24 cellular contexts compared by ENCODE assay signal in genomic region chr14:81447018-81447770, GRCh38. TPM values are rescaled to one million over a fixed set of nuclear protein-coding genes. Genes with fewer than 3 reads are reported as not detected.
"Had no signal": no experiment of that assay in that cellular context is flagged by ENCODE, and none has a peak within 500 bp of the region (broad histone marks: within the 10 kb centered on the region; RNA-seq: fewer than 3 reads in every experiment).

No MANE protein-coding gene starts in this region.

- H3K27ac Mint-ChIP-seq: activated naive CD4-positive, alpha-beta T cell treated with anti-CD3 and anti-CD28 coated beads, Interleukin-2, amount 50 U/mL, for 72 hours; activated T-helper 1 cell treated with anti-CD3 and anti-CD28 coated beads, Interleukin-12 subunit alpha, Interleukin-12 subunit beta, Interleukin-2, Interleukin-4 antibody, amounts not matched to agents 30 ng/mL and 10 ng/mL and 1 ng/mL, durations not matched to agents 14 hours and 24 hours and 36 hours; dendritic cell treated with granulocyte-macrophage colony-stimulating factor and Interleukin-4, amounts not matched to agents 40 ng/mL and 50 ng/mL, for 4 days; memory B cell had no signal

- H3K9me3 Mint-ChIP-seq: activated naive CD4-positive, alpha-beta T cell treated with anti-CD3 and anti-CD28 coated beads, Interleukin-2, amount 50 U/mL, for 72 hours; activated T-helper 1 cell treated with anti-CD3 and anti-CD28 coated beads, Interleukin-12 subunit alpha, Interleukin-12 subunit beta, Interleukin-2, Interleukin-4 antibody, amounts not matched to agents 30 ng/mL and 10 ng/mL and 1 ng/mL, durations not matched to agents 14 hours and 24 hours and 36 hours; dendritic cell treated with granulocyte-macrophage colony-stimulating factor and Interleukin-4, amounts not matched to agents 40 ng/mL and 50 ng/mL, for 4 days; naive thymus-derived CD8-positive, alpha-beta T cell had no signal

- H3K27me3 ChIP-seq: adrenal gland, ovary, tibial nerve, vagina had no signal

- H3K4me1 Mint-ChIP-seq: memory B cell; naive thymus-derived CD8-positive, alpha-beta T cell had no signal

- H3K36me3 Mint-ChIP-seq: activated naive CD4-positive, alpha-beta T cell treated with anti-CD3 and anti-CD28 coated beads, Interleukin-2, amount 50 U/mL, for 72 hours; memory B cell had no signal

- H3K4me3 Mint-ChIP-seq: activated T-helper 1 cell treated with anti-CD3 and anti-CD28 coated beads, Interleukin-12 subunit alpha, Interleukin-12 subunit beta, Interleukin-2, Interleukin-4 antibody, amounts not matched to agents 30 ng/mL and 10 ng/mL and 1 ng/mL, durations not matched to agents 14 hours and 24 hours and 36 hours; dendritic cell treated with granulocyte-macrophage colony-stimulating factor and Interleukin-4, amounts not matched to agents 40 ng/mL and 50 ng/mL, for 4 days; memory B cell; naive thymus-derived CD8-positive, alpha-beta T cell had no signal

- H3K4me1 ChIP-seq: adrenal gland had no signal

- H3K4me3 ChIP-seq: adrenal gland, esophagus muscularis mucosa, heart left ventricle, ovary, tibial nerve, vagina had no signal

- ATAC-seq: activated naive CD4-positive, alpha-beta T cell treated with anti-CD3 and anti-CD28 coated beads, Interleukin-2, amount 50 U/mL, for 72 hours; heart left ventricle; naive thymus-derived CD8-positive, alpha-beta T cell; sciatic nerve; stimulated activated naive CD8-positive, alpha-beta T cell treated with anti-CD3 and anti-CD28 coated beads, Interleukin-15, Interleukin-2, amounts not matched to agents 100 U/mL and 50 U/mL, for 24 hours had no signal

- H3K9me3 ChIP-seq: adrenal gland, esophagus muscularis mucosa, heart left ventricle, ovary, tibial nerve, vagina had no signal

- DNase-seq: activated CD4-positive, alpha-beta T cell treated with anti-CD3 and anti-CD28 coated beads for 1 hour; activated CD4-positive, alpha-beta T cell treated with anti-CD3 and anti-CD28 coated beads, Interleukin-2, amount 50 U/mL, for 4 hours; activated gamma-delta T cell treated with Interleukin-2 at 50 U/mL for 16 hours; adrenal gland; cerebellar nuclear complex; effector memory CD4-positive, alpha-beta T cell; foreskin melanocyte; heart left ventricle; kidney; naive thymus-derived CD8-positive, alpha-beta T cell; ovary; stimulated activated CD4-positive, alpha-beta T cell treated with anti-CD3 and anti-CD28 coated beads, Interleukin-2, amount 100 ng/mL, for 24 hours; stimulated activated naive CD8-positive, alpha-beta T cell treated with anti-CD3 and anti-CD28 coated beads, Interleukin-15, Interleukin-2, amounts not matched to agents 100 U/mL and 50 U/mL, for 24 hours; T-helper 2 cell; WERI-Rb-1 had no signal

- H3K27ac ChIP-seq: adrenal gland, esophagus muscularis mucosa, ovary, tibial nerve, vagina, WERI-Rb-1 had no signal

- H3K36me3 ChIP-seq: adrenal gland, esophagus muscularis mucosa, heart left ventricle, ovary, tibial nerve, vagina, WERI-Rb-1 had no signal

RNA-seq across cellular contexts. Expression of gene STON2, which starts 47.1 kb away (rescaled TPM):
- total RNA-seq: endothelial cell of umbilical vein; naive thymus-derived CD8-positive, alpha-beta T cell had no signal
- polyA plus RNA-seq: endothelial cell of umbilical vein; naive thymus-derived CD8-positive, alpha-beta T cell had no signal
